Comparison of ENCODE assay signal across 8 cellular contexts in the genomic region with DNA sequence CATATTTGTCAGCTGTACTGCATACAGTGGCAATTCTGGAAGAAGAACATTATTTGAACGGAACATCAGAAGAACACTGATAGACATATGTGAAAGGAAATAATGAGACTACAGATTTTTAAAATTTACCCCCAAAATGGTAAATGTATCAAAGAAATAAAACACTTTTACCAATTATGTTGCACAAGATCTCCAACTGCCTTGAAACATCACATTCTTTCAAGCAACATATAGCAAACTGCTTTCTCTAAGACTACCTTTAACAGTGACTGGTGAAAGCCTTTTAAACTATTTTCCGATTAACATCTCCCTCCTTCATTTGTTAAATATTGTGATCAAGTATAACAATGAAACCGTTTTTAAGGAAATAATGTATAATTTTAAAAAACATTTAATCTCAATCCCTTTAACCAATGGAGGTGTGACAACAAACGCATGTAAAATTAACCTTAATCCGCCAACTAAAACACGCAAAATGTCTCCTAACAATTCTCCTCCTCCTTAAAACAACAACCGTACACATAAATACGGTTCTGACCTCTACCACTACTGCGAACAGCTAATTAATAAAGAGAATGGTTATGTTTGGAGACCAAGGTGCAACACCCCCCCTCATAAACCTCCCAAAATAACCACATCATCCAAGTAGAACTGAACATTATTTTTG. TPM values are rescaled to one million over a fixed set of nuclear protein-coding genes. Genes with fewer than 3 reads are reported as not detected.
DNase-seq lines count a peak whose midpoint lies in the region; ATAC-seq and TF ChIP-seq lines count a peak whose summit lies in the region.

No MANE protein-coding gene starts in this region.

- no peaks in the 10 kb centered on the region for H3K27me3 ChIP-seq in mesenchymal stem cell (ENCODE audit: control insufficient read depth in 1 of 2, insufficient read depth in 1 of 2, low read length in 2 of 2)

- H3K4me3 Mint-ChIP-seq in stimulated activated naive CD8-positive, alpha-beta T cell treated with anti-CD3 and anti-CD28 coated beads, Interleukin-15, Interleukin-2, amounts not matched to agents 100 ng/mL and 50 ng/mL, for 24 hours, result peak overlapping the region; percentile 90
- H3K4me3 Mint-ChIP-seq in MCF 10A (ENCODE audit: unreplicated experiment), result peak overlapping the region; percentile 92

- peak overlapping the region; percentile 62 for H3K4me2 ChIP-seq in mesenchymal stem cell (ENCODE audit: low read length, poor library complexity, severe bottlenecking)

- H4K91ac ChIP-seq in mesenchymal stem cell (ENCODE audit: low read length), result no peak overlapping the region

- H3K27me3 Mint-ChIP-seq in stimulated activated naive CD8-positive, alpha-beta T cell treated with anti-CD3 and anti-CD28 coated beads, Interleukin-15, Interleukin-2, amounts not matched to agents 100 ng/mL and 50 ng/mL, for 24 hours, result no peaks in the 10 kb centered on the region
- H3K27me3 Mint-ChIP-seq in MCF 10A (ENCODE audit: insufficient read depth, unreplicated experiment), result no peaks in the 10 kb centered on the region

- H3K4ac ChIP-seq in mesenchymal stem cell (ENCODE audit: low read depth in 1 of 2, low read length in 2 of 2), result no peak overlapping the region

- peak overlapping the region; percentile 98 for H3K9ac ChIP-seq in mesenchymal stem cell (ENCODE audit: low read length)

- no peak for ATAC-seq in stimulated activated naive CD8-positive, alpha-beta T cell treated with anti-CD3 and anti-CD28 coated beads, Interleukin-15, Interleukin-2, amounts not matched to agents 100 U/mL and 50 U/mL, for 24 hours
- ATAC-seq in HG03045 (IDR thresholded peaks at IDR 0.05; ENCODE audit: unreplicated experiment), result no peak
- ATAC-seq in GM18861 (IDR thresholded peaks at IDR 0.05; ENCODE audit: unreplicated experiment), result no peak

- peak overlapping the region in 1 of 2 experiments; percentile 97 for H3K14ac ChIP-seq in mesenchymal stem cell (ENCODE audit: low read length in 2 of 2)

- no peak overlapping the region for H3K18ac ChIP-seq in mesenchymal stem cell (ENCODE audit: low read depth in 1 of 2, low read length in 2 of 2)

- H3K79me1 ChIP-seq in mesenchymal stem cell (replicated peaks; ENCODE audit: low read length, poor library complexity, severe bottlenecking), result no peaks in the 10 kb centered on the region

- BruUV-seq in MCF 10A (replicated peaks; lab: Mats Ljungman, UMichigan), result TSS peak; percentile 31

- H3K27ac ChIP-seq in mesenchymal stem cell (ENCODE audit: low read length, poor library complexity, severe bottlenecking), result no peak overlapping the region

- no peak overlapping the region for H2BK120ac ChIP-seq in mesenchymal stem cell (ENCODE audit: low read depth, low read length)

- intact Hi-C loops in MCF 10A (cut with micrococcal nuclease), result no loop called here

- no peak overlapping the region for H2BK15ac ChIP-seq in mesenchymal stem cell (ENCODE audit: low read depth, poor library complexity, severe bottlenecking)

- peaks cover 3% of the 10 kb centered on the region for H3K4me1 ChIP-seq in mesenchymal stem cell (ENCODE audit: control insufficient read depth, insufficient read depth, low read depth, low read length)

- H4K8ac ChIP-seq in mesenchymal stem cell (ENCODE audit: low read length), result no peak overlapping the region

- no peak overlapping the region for H2AK5ac ChIP-seq in mesenchymal stem cell (ENCODE audit: low read length, severe bottlenecking)

- no peaks in the 10 kb centered on the region for H3K9me3 Mint-ChIP-seq in stimulated activated naive CD8-positive, alpha-beta T cell treated with anti-CD3 and anti-CD28 coated beads, Interleukin-15, Interleukin-2, amounts not matched to agents 100 ng/mL and 50 ng/mL, for 24 hours
- no peaks in the 10 kb centered on the region for H3K9me3 Mint-ChIP-seq in MCF 10A (ENCODE audit: unreplicated experiment)

- no peak overlapping the region for H3K23ac ChIP-seq in mesenchymal stem cell (ENCODE audit: low read length in 2 of 2)

- no peak overlapping the region for H2AFZ ChIP-seq in mesenchymal stem cell (ENCODE audit: low read depth, low read length)

- no peaks in the 10 kb centered on the region for H3K36me3 Mint-ChIP-seq in stimulated activated naive CD8-positive, alpha-beta T cell treated with anti-CD3 and anti-CD28 coated beads, Interleukin-15, Interleukin-2, amounts not matched to agents 100 ng/mL and 50 ng/mL, for 24 hours (ENCODE audit: low read depth)
- no peaks in the 10 kb centered on the region for H3K36me3 Mint-ChIP-seq in MCF 10A (ENCODE audit: insufficient read depth, unreplicated experiment)

- peaks cover 54% of the 10 kb centered on the region for H3K4me1 Mint-ChIP-seq in stimulated activated naive CD8-positive, alpha-beta T cell treated with anti-CD3 and anti-CD28 coated beads, Interleukin-15, Interleukin-2, amounts not matched to agents 100 ng/mL and 50 ng/mL, for 24 hours (ENCODE audit: low read depth)
- peaks cover 18% of the 10 kb centered on the region for H3K4me1 Mint-ChIP-seq in MCF 10A (ENCODE audit: insufficient read depth, unreplicated experiment)

- peak overlapping the region; percentile 88 to 94 for H3K4me3 ChIP-seq in mesenchymal stem cell (ENCODE audit: insufficient read depth in 1 of 2, low read depth in 1 of 2, low read length in 2 of 2)

- no peak for DNase-seq in stimulated activated naive CD8-positive, alpha-beta T cell treated with anti-CD3 and anti-CD28 coated beads, Interleukin-15, Interleukin-2, amounts not matched to agents 100 U/mL and 50 U/mL, for 24 hours
- DNase-seq in MCF 10A (ENCODE audit: unreplicated experiment), result no peak
- peak; percentile 18 for DNase-seq in mesenchymal stem cell
- DNase-seq in activated effector memory CD4-positive, alpha-beta T cell treated with anti-CD3 and anti-CD28 coated beads, Interleukin-2, amount 50 U/mL, for 16 hours, result no peak
- no peak for DNase-seq in NCI-H524 (lab: John Stamatoyannopoulos, UW)

- POLR2A ChIA-PET in MCF 10A (lab: Yijun Ruan, JAX), result interaction anchor here (0.5 to 2.0 kb wide), 11 partner anchors 9 to 408 kb away, joined by 3 to 14 read pairs (median 4); no protein-coding TSS in a partner anchor

- no peak for TF ChIP-seq CTCF in MCF 10A (IDR thresholded peaks at IDR 0.05; ENCODE audit: unreplicated experiment)

- no peaks in the 10 kb centered on the region for H3K36me3 ChIP-seq in mesenchymal stem cell (ENCODE audit: control insufficient read depth in 1 of 2, insufficient read depth in 2 of 2, low read depth in 1 of 2, low read length in 2 of 2)

- 6% methylated on average over 7 of the region's 9 CpGs for WGBS in mesenchymal stem cell

- CTCF ChIA-PET in MCF 10A (lab: Yijun Ruan, JAX), result no interaction called here

- no peaks in the 10 kb centered on the region for H3K9me3 ChIP-seq in mesenchymal stem cell (ENCODE audit: control insufficient read depth, low read length)

- no peak overlapping the region for H2BK12ac ChIP-seq in mesenchymal stem cell (ENCODE audit: low read length in 2 of 2)

- peak overlapping the region; percentile 94 for H3K27ac Mint-ChIP-seq in stimulated activated naive CD8-positive, alpha-beta T cell treated with anti-CD3 and anti-CD28 coated beads, Interleukin-15, Interleukin-2, amounts not matched to agents 100 ng/mL and 50 ng/mL, for 24 hours
- H3K27ac Mint-ChIP-seq in MCF 10A (ENCODE audit: low read depth, unreplicated experiment), result peak overlapping the region; percentile 95

- no peak overlapping the region for H2BK5ac ChIP-seq in mesenchymal stem cell (ENCODE audit: low read depth, low read length, poor library complexity, severe bottlenecking)

RNA-seq across cellular contexts. Expression of gene FBXO11, which starts 2.4 kb away (rescaled TPM):
- total RNA-seq in MCF 10A (2022), result 60.4 and 64.1 TPM in 2 replicates
- 31.4 TPM for polyA plus RNA-seq in mesenchymal stem cell (2013, experiment 1 of 2)
- 33.3 TPM for polyA plus RNA-seq in mesenchymal stem cell (2013, experiment 2 of 2)
